8 cellular contexts compared by ENCODE assay signal in the genomic region with DNA sequence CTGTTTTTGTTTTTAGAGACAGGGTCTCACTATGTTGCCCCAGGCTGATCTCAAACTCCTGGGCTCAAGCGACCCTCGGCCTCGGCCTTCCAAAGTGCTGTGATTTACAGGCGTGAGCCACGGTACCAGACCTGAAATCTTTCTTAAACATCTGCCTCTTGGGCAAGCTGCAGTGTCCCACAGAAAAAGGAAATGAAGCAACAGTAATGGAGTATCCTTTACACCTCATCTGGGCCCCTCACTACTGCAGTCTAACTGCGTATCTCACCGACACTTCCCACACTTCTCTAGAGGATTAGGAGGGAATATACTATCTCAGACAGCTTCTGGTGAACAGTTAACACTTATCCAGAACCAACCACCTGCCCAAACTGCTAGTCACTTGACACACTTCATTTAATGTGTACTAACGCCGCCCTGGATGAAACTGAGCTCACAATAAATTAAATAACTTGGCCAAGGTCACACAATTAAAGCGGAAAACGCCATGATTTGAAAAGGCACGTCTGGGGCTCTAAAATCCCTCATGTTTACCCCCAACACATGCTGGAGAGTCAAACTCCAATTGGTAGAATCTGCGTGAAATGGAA. TPM values are rescaled to one million over a fixed set of nuclear protein-coding genes. Genes with fewer than 3 reads are reported as not detected.
A peak's percentile ranks its signal among the peaks of the same experiment; 100 is the strongest.
DNase-seq lines count a peak whose midpoint lies in the region; ATAC-seq lines count a peak whose summit lies in the region.

No MANE protein-coding gene starts in this region.

- H3K4me3 ChIP-seq in CD4-positive, CD25-positive, alpha-beta regulatory T cell (ENCODE audit: low read depth, low read length) = peak overlapping the region; percentile 93
- H3K4me3 ChIP-seq in iPS-11a (ENCODE audit: low read depth, low read length) = peak overlapping the region; percentile 97

- no peaks in the 10 kb centered on the region for H3K9me3 ChIP-seq in CD4-positive, CD25-positive, alpha-beta regulatory T cell (ENCODE audit: control insufficient read depth in 2 of 2, low read length in 2 of 2)

- peak overlapping the region; percentile 90 to 95 (median 95) for H3K4me3 Mint-ChIP-seq in CD4-positive, CD25-positive, alpha-beta regulatory T cell
- peak overlapping the region; percentile 89 to 91 for H3K4me3 Mint-ChIP-seq in stimulated activated naive B cell treated with anti-CD40 and anti-IgM and Interleukin-4, amounts not matched to agents 10 μg/mL and 1 μg/mL and 100 μg/mL, for 72 hours

- ATAC-seq in CD4-positive, CD25-positive, alpha-beta regulatory T cell (ENCODE audit: low read depth in 2 of 2) = no peak
- ATAC-seq in stimulated activated naive B cell treated with anti-CD40 and anti-IgM and Interleukin-4, amounts not matched to agents 10 μg/mL and 1 μg/mL and 100 μg/mL, for 72 hours (replicated peaks) = no peak
- ATAC-seq in GM19035 (IDR thresholded peaks at IDR 0.05; ENCODE audit: unreplicated experiment) (no peak), HG03097 (IDR thresholded peaks at IDR 0.05; ENCODE audit: low FRiP score, unreplicated experiment) (no peak)

- H3K27ac Mint-ChIP-seq in CD4-positive, CD25-positive, alpha-beta regulatory T cell = peak overlapping the region; percentile 97 to 99 (median 98)
- peak overlapping the region; percentile 99 for H3K27ac Mint-ChIP-seq in stimulated activated naive B cell treated with anti-CD40 and anti-IgM and Interleukin-4, amounts not matched to agents 10 μg/mL and 1 μg/mL and 100 μg/mL, for 72 hours

- DNase-seq in CD4-positive, CD25-positive, alpha-beta regulatory T cell = peak in 2 of 3 donors; percentile 21 to 39
- DNase-seq in KBM-7 (peak; percentile 88), COR-L47 (lab: John Stamatoyannopoulos, UW) (no peak)
- peak; percentile 49 for DNase-seq in activated T-cell treated with anti-CD3 and anti-CD28 coated beads, Interleukin-2, amount 50 U/mL, for 48 hours
- no peak for DNase-seq in stimulated activated naive B cell treated with anti-CD40 and anti-IgM and Interleukin-4, amounts not matched to agents 10 μg/mL and 1 μg/mL and 100 μg/mL, for 72 hours

- in situ Hi-C loops in KBM-7 (cut with MboI; ENCODE audit: low pct_unique_long_range_greater_than_20kb, low sequenced_read_pairs) = no loop called here

- no peaks in the 10 kb centered on the region for H3K27me3 ChIP-seq in CD4-positive, CD25-positive, alpha-beta regulatory T cell (ENCODE audit: control insufficient read depth, insufficient read depth, low read length)

- peaks cover 33 to 61% (median 54%) of the 10 kb centered on the region in 4 donors for H3K4me1 Mint-ChIP-seq in CD4-positive, CD25-positive, alpha-beta regulatory T cell
- H3K4me1 Mint-ChIP-seq in stimulated activated naive B cell treated with anti-CD40 and anti-IgM and Interleukin-4, amounts not matched to agents 10 μg/mL and 1 μg/mL and 100 μg/mL, for 72 hours = peaks cover 31 to 62% of the 10 kb centered on the region in 2 donors

- H3K9me3 Mint-ChIP-seq in CD4-positive, CD25-positive, alpha-beta regulatory T cell = no peaks in the 10 kb centered on the region
- no peaks in the 10 kb centered on the region for H3K9me3 Mint-ChIP-seq in stimulated activated naive B cell treated with anti-CD40 and anti-IgM and Interleukin-4, amounts not matched to agents 10 μg/mL and 1 μg/mL and 100 μg/mL, for 72 hours

- H3K36me3 ChIP-seq in CD4-positive, CD25-positive, alpha-beta regulatory T cell (ENCODE audit: control insufficient read depth, insufficient read depth, low read length) = peaks cover 7% of the 10 kb centered on the region

- H3K27ac ChIP-seq in CD4-positive, CD25-positive, alpha-beta regulatory T cell (ENCODE audit: insufficient read depth, low read length, poor library complexity, severe bottlenecking) = peak overlapping the region; percentile 92

- H3K27me3 Mint-ChIP-seq in CD4-positive, CD25-positive, alpha-beta regulatory T cell = no peaks in the 10 kb centered on the region
- peaks cover 0 to 7% of the 10 kb centered on the region in 2 donors for H3K27me3 Mint-ChIP-seq in stimulated activated naive B cell treated with anti-CD40 and anti-IgM and Interleukin-4, amounts not matched to agents 10 μg/mL and 1 μg/mL and 100 μg/mL, for 72 hours

- peaks cover 33% of the 10 kb centered on the region for H3K4me1 ChIP-seq in CD4-positive, CD25-positive, alpha-beta regulatory T cell (ENCODE audit: control insufficient read depth, insufficient read depth, low read length, poor library complexity, severe bottlenecking)

- peaks cover 13% of the 10 kb centered on the region for H3K36me3 Mint-ChIP-seq in CD4-positive, CD25-positive, alpha-beta regulatory T cell
- H3K36me3 Mint-ChIP-seq in stimulated activated naive B cell treated with anti-CD40 and anti-IgM and Interleukin-4, amounts not matched to agents 10 μg/mL and 1 μg/mL and 100 μg/mL, for 72 hours = peaks cover 9 to 16% of the 10 kb centered on the region in 2 donors

RNA-seq across cellular contexts. Expression of gene COX7A2L, which starts 1.0 kb away (rescaled TPM):
- 57.2 TPM for total RNA-seq in CD4-positive, CD25-positive, alpha-beta regulatory T cell
- 100 to 1,000 TPM; 186 to 214 (median 193) TPM for polyA plus RNA-seq in CD4-positive, CD25-positive, alpha-beta regulatory T cell

Comparison
In these comparisons a context has a peak if more than half of its experiments do, and no peak if none do; other contexts are left out.
1. DNase-seq: peak in CD4-positive, CD25-positive, alpha-beta regulatory T cell (2 of 3), KBM-7 (single experiment) and activated T-cell treated with anti-CD3 and anti-CD28 coated beads, Interleukin-2, amount 50 U/mL, for 48 hours (2 of 2); none in stimulated activated naive B cell treated with anti-CD40 and anti-IgM and Interleukin-4, amounts not matched to agents 10 μg/mL and 1 μg/mL and 100 μg/mL, for 72 hours (single experiment) and COR-L47 (single experiment).